Comparison of ENCODE assay signal across 8 cellular contexts in the genomic region with DNA sequence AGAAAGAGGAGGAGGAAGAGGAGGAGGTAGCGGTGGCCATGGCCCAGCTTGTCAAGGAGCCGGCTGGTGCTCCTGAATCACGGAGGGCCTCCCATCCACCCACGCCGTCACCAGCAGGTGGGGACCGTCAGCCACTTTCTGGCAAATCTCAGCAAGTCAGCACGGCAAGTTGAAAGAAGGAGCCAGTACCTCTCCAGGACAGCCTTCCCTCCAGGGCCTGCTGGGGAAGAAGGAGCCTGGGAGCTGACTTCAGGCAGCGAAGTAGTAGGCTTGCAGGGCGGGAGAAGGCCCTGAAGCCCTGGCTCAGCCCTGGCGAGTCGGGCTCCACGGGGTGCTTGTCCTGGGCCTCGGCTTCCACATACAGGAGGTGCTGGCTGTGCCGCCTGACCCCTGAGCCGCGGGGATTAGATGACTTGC.
DNase-seq lines count a peak whose midpoint lies in the region; ATAC-seq, FAIRE-seq and TF ChIP-seq lines count a peak whose summit lies in the region.

No MANE protein-coding gene starts in this region.

- H3K4me1 ChIP-seq in A549, result no peaks in the 10 kb centered on the region
- no peaks in the 10 kb centered on the region for H3K4me1 ChIP-seq in HCT116 (ENCODE audit: control insufficient read depth in 1 of 2, insufficient read depth in 2 of 2, low read length in 2 of 2)
- H3K4me1 ChIP-seq in colonic mucosa, result no peaks in the 10 kb centered on the region

- TF ChIP-seq EP300 in A549 (IDR thresholded peaks at IDR 0.05), result no peak

- ATAC-seq in A549 (peak; percentile 77 to 89), HCT116 (peak; percentile 80), memory B cell (ENCODE audit: low read depth) (peak; percentile 78), GM18519 (IDR thresholded peaks at IDR 0.05; ENCODE audit: low FRiP score, unreplicated experiment) (no peak)

- no TSS peak for BruUV-seq in HCT116 (replicated peaks; lab: Mats Ljungman, UMichigan)

- H3K36me3 Mint-ChIP-seq in memory B cell, result no peaks in the 10 kb centered on the region

- no peaks in the 10 kb centered on the region for H3K79me2 ChIP-seq in HCT116 (ENCODE audit: insufficient read depth, low read length)

- peak; percentile 62 for TF ChIP-seq CTCF in A549 (IDR thresholded peaks at IDR 0.05)
- TF ChIP-seq CTCF in HCT116 (IDR thresholded peaks at IDR 0.05 in 2 of 3, conservative IDR thresholded peaks at IDR 0.05 in 1 of 3; ENCODE audit: borderline replicate concordance in 1 of 3, insufficient read depth in 1 of 3, low read depth in 2 of 3, low read length in 2 of 3), result peak; percentile 32 to 45 (median 36); a peak in 4 of 6 replicates
- TF ChIP-seq CTCF in colonic mucosa (IDR thresholded peaks at IDR 0.05), result no peak

- H3K9me3 ChIP-seq in A549, result no peaks in the 10 kb centered on the region
- no peaks in the 10 kb centered on the region for H3K9me3 ChIP-seq in HCT116 (ENCODE audit: control insufficient read depth in 1 of 2, insufficient read depth in 1 of 2, low read depth in 1 of 2, low read length in 2 of 2)
- H3K9me3 ChIP-seq in colonic mucosa, result no peaks in the 10 kb centered on the region

- H3K27ac Mint-ChIP-seq in memory B cell, result no peak overlapping the region

- H3K4me3 ChIP-seq in A549, result no peak overlapping the region
- no peak overlapping the region for H3K4me3 ChIP-seq in HCT116 (replicated peaks in 1 of 2; ENCODE audit: low read depth in 1 of 2, low read length in 2 of 2)
- no peak overlapping the region for H3K4me3 ChIP-seq in colonic mucosa

- FAIRE-seq in A549 (lab: Jason Lieb, UNC), result no peak

- H3K4me1 Mint-ChIP-seq in memory B cell, result peaks cover 12% of the 10 kb centered on the region

- H3K27me3 ChIP-seq in HCT116 (ENCODE audit: insufficient read depth, low read length), result no peaks in the 10 kb centered on the region; the same call in 1 of the 2 replicates
- H3K27me3 ChIP-seq in colonic mucosa, result no peaks in the 10 kb centered on the region

- no peaks in the 10 kb centered on the region for H3K9me2 ChIP-seq in HCT116 (ENCODE audit: insufficient read depth)

- TF ChIP-seq RAD21 in A549 (conservative IDR thresholded peaks at IDR 0.05 in 1 of 2, IDR thresholded peaks at IDR 0.05 in 1 of 2) (peak; percentile 82 to 86), HCT116 (IDR thresholded peaks at IDR 0.05; ENCODE audit: low read depth) (peak; percentile 57)

- H3K9ac ChIP-seq in HCT116 (ENCODE audit: low read length), result no peak overlapping the region
- no peak overlapping the region for H3K9ac ChIP-seq in colonic mucosa (ENCODE audit: low read depth in 2 of 2, low read length in 2 of 2)

- H3K4me2 ChIP-seq in A549 (no peak overlapping the region), HCT116 (ENCODE audit: low read length) (no peak overlapping the region)

- 67% methylated on average over 16 of the region's 16 CpGs for WGBS in A549 (ENCODE audit: missing lambda C conversion rate)

- DNase-seq in A549 (ENCODE audit: low read depth in 1 of 2, low spot score in 1 of 2) (peak; percentile 66 to 75), HCT116 (ENCODE audit: low read depth, low spot score) (no peak), colonic mucosa (peak; percentile 83), memory B cell (ENCODE audit: low spot score in 2 of 2) (peak; percentile 32 to 46), NCI-H128 (lab: John Stamatoyannopoulos, UW; ENCODE audit: unreplicated experiment) (no peak)
- DNase-seq in activated CD4-positive, alpha-beta T cell treated with anti-CD3 and anti-CD28 coated beads for 1 hour, result peak; percentile 62
- DNase-seq in stimulated activated CD8-positive, alpha-beta memory T cell treated with anti-CD3 and anti-CD28 coated beads, Interleukin-4, amount 100 ng/mL, for 48 hours, result peak; percentile 71

- H3K4me3 Mint-ChIP-seq in memory B cell, result no peak overlapping the region

- RAD21 ChIA-PET in HCT116 (lab: Charles Lee; ENCODE audit: low non-redundant PET in 1 of 2, low total read pairs in 2 of 2, uncharacterized antibody in 2 of 2, unreplicated experiment in 2 of 2), result interaction anchor here in 1 of 2 experiments (0.7 to 1.6 kb wide), 2 partner anchors 252 to 288 kb away, joined by 3 to 5 read pairs; no protein-coding TSS in a partner anchor

- H3K36me3 ChIP-seq in HCT116 (ENCODE audit: control insufficient read depth in 1 of 2, insufficient read depth in 2 of 2, low read length in 2 of 2) (no peaks in the 10 kb centered on the region), colonic mucosa (no peaks in the 10 kb centered on the region)

- CTCF ChIA-PET in A549 (lab: Yijun Ruan, JAX), result interaction anchor here (0.7 to 4.5 kb wide), 35 partner anchors 8 to 299 kb away, joined by 3 to 67 read pairs (median 4); no protein-coding TSS in a partner anchor
- CTCF ChIA-PET in HCT116 (lab: Charles Lee), result interaction anchor here (0.8 to 1.9 kb wide), 3 partner anchors 234 to 288 kb away, joined by 4 to 16 read pairs (median 8); no protein-coding TSS in a partner anchor

- intact Hi-C loops in HCT116 (cut with micrococcal nuclease) (no loop called here), colonic mucosa (cut with DNase I) (loop anchor here (5.0 kb wide), 1 partner anchor 287 kb away; no protein-coding TSS in a partner anchor)

- no peaks in the 10 kb centered on the region for H4K20me1 ChIP-seq in HCT116 (ENCODE audit: insufficient read depth)

- POLR2A ChIA-PET in A549 (lab: Yijun Ruan, JAX), result interaction anchor here (1.5 kb wide), 1 partner anchor 125 kb away, joined by 3 read pairs; no protein-coding TSS in a partner anchor
- POLR2A ChIA-PET in HCT116 (lab: Charles Lee), result no interaction called here

- TF ChIP-seq POLR2A in A549 (IDR thresholded peaks at IDR 0.05; ENCODE audit: low read length) (no peak), HCT116 (IDR thresholded peaks at IDR 0.05; ENCODE audit: borderline replicate concordance, extremely low read depth, insufficient read depth, insufficient read length) (no peak)

- peaks cover 10% of the 10 kb centered on the region for H3K27me3 Mint-ChIP-seq in memory B cell

- H3K9me3 Mint-ChIP-seq in memory B cell, result no peaks in the 10 kb centered on the region

- H2AFZ ChIP-seq in HCT116 (ENCODE audit: low read depth, low read length, poor library complexity, severe bottlenecking), result no peak overlapping the region

- H3K27ac ChIP-seq in A549 (peak overlapping the region in 1 of 2 experiments; percentile 30; a peak in 2 of 6 replicates), HCT116 (ENCODE audit: low read depth, low read length) (no peak overlapping the region), colonic mucosa (no peak overlapping the region)

TF ChIP-seq in A549, 52 proteins besides CTCF, POLR2A, EP300 and RAD21:
- TF ChIP-seq SMC3 (IDR thresholded peaks at IDR 0.05) (peak; percentile 90), NR3C1 (IDR thresholded peaks at IDR 0.05) (no peak)

TF ChIP-seq in HCT116, 20 proteins besides CTCF, POLR2A, EP300 and RAD21:
- TF ChIP-seq CEBPB (IDR thresholded peaks at IDR 0.05; ENCODE audit: low read depth) (no peak), TCF7L2 (IDR thresholded peaks at IDR 0.05; ENCODE audit: borderline replicate concordance, extremely low read depth, insufficient read depth, insufficient read length) (peak; percentile 64)
- TF ChIP-seq, protein P1, sequence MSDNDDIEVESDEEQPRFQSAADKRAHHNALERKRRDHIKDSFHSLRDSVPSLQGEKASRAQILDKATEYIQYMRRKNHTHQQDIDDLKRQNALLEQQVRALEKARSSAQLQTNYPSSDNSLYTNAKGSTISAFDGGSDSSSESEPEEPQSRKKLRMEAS (IDR thresholded peaks at IDR 0.05), result no peak
TF ChIP-seq in HCT116: peak in this region for 1.

Comparison
In these comparisons a context has a peak if more than half of its experiments do, and no peak if none do; other contexts are left out.
1. DNase-seq: peak in A549 (2 of 2), activated CD4-positive, alpha-beta T cell treated with anti-CD3 and anti-CD28 coated beads for 1 hour (single experiment), colonic mucosa (single experiment), memory B cell (2 of 2) and stimulated activated CD8-positive, alpha-beta memory T cell treated with anti-CD3 and anti-CD28 coated beads, Interleukin-4, amount 100 ng/mL, for 48 hours (single experiment); none in HCT116 (single experiment) and NCI-H128 (single experiment).